24 cellular contexts compared by ENCODE assay signal in genomic region chr3:55859305-55859704, GRCh38.
A peak's percentile ranks its signal among the peaks of the same experiment; 100 is the strongest.
DNase-seq lines count a peak whose midpoint lies in the region; ATAC-seq and TF ChIP-seq lines count a peak whose summit lies in the region.
"Had no signal": no experiment of that assay in that cellular context is flagged by ENCODE, and none has a peak within 500 bp of the region (broad histone marks: within the 10 kb centered on the region; RNA-seq: fewer than 3 reads in every experiment).

No MANE protein-coding gene starts in this region.

- H4K91ac ChIP-seq in neuronal stem cell (ENCODE audit: low read depth, low read length, poor library complexity), result no peak overlapping the region

- intact Hi-C loops in activated CD4-positive, alpha-beta T cell treated with anti-CD3 and anti-CD28 coated beads, Interleukin-2, amount 10 ng/mL, durations not matched to agents 24 days and 14 days (cut with micrococcal nuclease), result no loop called here
- intact Hi-C loops in cardiac septum (cut with DNase I), result no loop called here

- no peak overlapping the region for H2BK120ac ChIP-seq in neuronal stem cell (ENCODE audit: low read depth, low read length)

- H3K23ac ChIP-seq in neuronal stem cell (ENCODE audit: low read depth, low read length, poor library complexity), result no peak overlapping the region

- no peaks in the 10 kb centered on the region for H3K9me3 ChIP-seq in neuronal stem cell (replicated peaks in 1 of 2; ENCODE audit: control insufficient read depth in 2 of 2, insufficient read depth in 1 of 2, low read depth in 1 of 2, low read length in 2 of 2)
- H3K9me3 ChIP-seq: A549; BLaER1 treated with 17β-estradiol and CSF1 and Interleukin-3, amounts not matched to agents 10 nM and 100 nM had no signal

- no peak overlapping the region for H2BK15ac ChIP-seq in neuronal stem cell (ENCODE audit: low read length)

- H3K27ac Mint-ChIP-seq in activated CD4-positive, alpha-beta T cell treated with anti-CD3 and anti-CD28 coated beads, Interleukin-2, amount 10 ng/mL, durations not matched to agents 24 days and 14 days, result no peak overlapping the region
- H3K27ac Mint-ChIP-seq: CD4-positive, alpha-beta T cell had no signal

- H3K4ac ChIP-seq in neuronal stem cell (ENCODE audit: low read length), result no peak overlapping the region

- peak overlapping the region; percentile 78 for H2AK5ac ChIP-seq in neuronal stem cell (ENCODE audit: low read depth, low read length)

- H3K4me3 ChIP-seq in neuronal stem cell (ENCODE audit: low read length in 2 of 2), result no peak overlapping the region
- H3K4me3 ChIP-seq: A549; BLaER1 treated with 17β-estradiol and CSF1 and Interleukin-3, amounts not matched to agents 10 nM and 100 nM; PC-9 had no signal

- H2BK12ac ChIP-seq in neuronal stem cell (ENCODE audit: low read length), result no peak overlapping the region

- ATAC-seq in SK-N-SH treated with all-trans-retinoic acid at 6 μM for 48 hours, result peak; percentile 64
- ATAC-seq in HG03460 (IDR thresholded peaks at IDR 0.05; ENCODE audit: unreplicated experiment), result no peak
- ATAC-seq: A549, HCT116 had no signal

- H2AFZ ChIP-seq in neuronal stem cell (ENCODE audit: low read length), result no peak overlapping the region
- H2AFZ ChIP-seq: PC-9 had no signal

- peak; percentile 2 for DNase-seq in activated CD4-positive, alpha-beta T cell treated with anti-CD3 and anti-CD28 coated beads, Interleukin-2, amount 10 ng/mL, durations not matched to agents 24 days and 14 days
- DNase-seq in activated CD4-positive, alpha-beta T cell treated with anti-CD3 and anti-CD28 coated beads for 4 hours, result no peak
- DNase-seq in fibroblast of peridontal ligament (ENCODE audit: extremely low read depth) (peak; percentile 5), neuronal stem cell (ENCODE audit: low spot score) (no peak), cardiac septum (ENCODE audit: low spot score) (no peak), NCI-H524 treated with DMSO at 0.1 percent for 48 hours (lab: John Stamatoyannopoulos, UW) (no peak)
- DNase-seq: AML-193; CD4-positive, alpha-beta T cell; DMS53; MM.1S; NCI-H1694; NCI-H2171 treated with DMSO at 0.1 percent for 48 hours; NCI-H446; NCI-H526 treated with DMSO at 0.1 percent for 48 hours; NK-92 treated with Interleukin-12 subunit alpha and Interleukin-12 subunit beta, amount 100 ng/mL, for 24 hours; PC-9; Right ventricle myocardium superior had no signal

- H3K4me1 ChIP-seq in neuronal stem cell (ENCODE audit: control insufficient read depth in 2 of 2, insufficient read depth in 1 of 2, low read depth in 1 of 2, low read length in 2 of 2), result peaks cover 15 to 22% of the 10 kb centered on the region in 2 donors
- H3K4me1 ChIP-seq: A549; BLaER1 treated with 17β-estradiol and CSF1 and Interleukin-3, amounts not matched to agents 10 nM and 100 nM had no signal

- no peaks in the 10 kb centered on the region for H3K4me1 Mint-ChIP-seq in activated CD4-positive, alpha-beta T cell treated with anti-CD3 and anti-CD28 coated beads, Interleukin-2, amount 10 ng/mL, durations not matched to agents 24 days and 14 days
- H3K4me1 Mint-ChIP-seq: IgD-negative memory B cell had no signal

- no peak overlapping the region for H3K9ac ChIP-seq in neuronal stem cell (ENCODE audit: low read depth, low read length, poor library complexity)
- H3K9ac ChIP-seq: BLaER1 treated with 17β-estradiol and CSF1 and Interleukin-3, amounts not matched to agents 10 nM and 100 nM; KMS-11 had no signal

- no peak overlapping the region for H3K4me3 Mint-ChIP-seq in activated CD4-positive, alpha-beta T cell treated with anti-CD3 and anti-CD28 coated beads, Interleukin-2, amount 10 ng/mL, durations not matched to agents 24 days and 14 days
- H3K4me3 Mint-ChIP-seq: CD4-positive, alpha-beta T cell; IgD-negative memory B cell had no signal

- H2BK5ac ChIP-seq in neuronal stem cell (ENCODE audit: low read length), result no peak overlapping the region

- H3K36me3 ChIP-seq in neuronal stem cell (replicated peaks in 1 of 2; ENCODE audit: control insufficient read depth in 2 of 2, insufficient read depth in 2 of 2, low read length in 2 of 2), result no peaks in the 10 kb centered on the region
- H3K36me3 ChIP-seq: BLaER1 treated with 17β-estradiol and CSF1 and Interleukin-3, amounts not matched to agents 10 nM and 100 nM had no signal

- no peaks in the 10 kb centered on the region for H3K27me3 ChIP-seq in neuronal stem cell (ENCODE audit: control insufficient read depth in 3 of 3, insufficient read depth in 3 of 3, low read depth in 1 of 3, low read length in 3 of 3)
- H3K27me3 ChIP-seq: BLaER1 treated with 17β-estradiol and CSF1 and Interleukin-3, amounts not matched to agents 10 nM and 100 nM had no signal

- no peaks in the 10 kb centered on the region for H3K36me3 Mint-ChIP-seq in activated CD4-positive, alpha-beta T cell treated with anti-CD3 and anti-CD28 coated beads, Interleukin-2, amount 10 ng/mL, durations not matched to agents 24 days and 14 days (ENCODE audit: low read depth)
- H3K36me3 Mint-ChIP-seq: IgD-negative memory B cell had no signal

- H3K9me3 Mint-ChIP-seq in activated CD4-positive, alpha-beta T cell treated with anti-CD3 and anti-CD28 coated beads, Interleukin-2, amount 10 ng/mL, durations not matched to agents 24 days and 14 days, result no peaks in the 10 kb centered on the region
- H3K9me3 Mint-ChIP-seq: CD4-positive, alpha-beta T cell; IgD-negative memory B cell had no signal

- no peak overlapping the region for H3K14ac ChIP-seq in neuronal stem cell (ENCODE audit: low read length)

- 100% methylated on average over 1 of the region's 2 CpGs; no CpG with 5 or more reads in 1 of the 2 donors for WGBS in neuronal stem cell (ENCODE audit: extremely low coverage in 2 of 2, insufficient read length in 2 of 2, insufficient replicate concordance in 1 of 2), 2 donors

- H3K18ac ChIP-seq in neuronal stem cell (ENCODE audit: low read length), result no peak overlapping the region

- no peaks in the 10 kb centered on the region for H3K27me3 Mint-ChIP-seq in activated CD4-positive, alpha-beta T cell treated with anti-CD3 and anti-CD28 coated beads, Interleukin-2, amount 10 ng/mL, durations not matched to agents 24 days and 14 days
- H3K27me3 Mint-ChIP-seq: IgD-negative memory B cell had no signal

- H3K4me2 ChIP-seq in neuronal stem cell (ENCODE audit: insufficient read depth, low read length, poor library complexity, severe bottlenecking), result no peak overlapping the region
- H3K4me2 ChIP-seq: A549; BLaER1 treated with 17β-estradiol and CSF1 and Interleukin-3, amounts not matched to agents 10 nM and 100 nM; KMS-11; PC-9 had no signal

- H3K27ac ChIP-seq in neuronal stem cell (replicated peaks; ENCODE audit: low read length), result no peak overlapping the region
- H3K27ac ChIP-seq: A549; BLaER1 treated with 17β-estradiol and CSF1 and Interleukin-3, amounts not matched to agents 10 nM and 100 nM; KMS-11; PC-9 had no signal

- no peaks in the 10 kb centered on the region for H3K79me1 ChIP-seq in neuronal stem cell (ENCODE audit: low read depth, low read length)

- H4K8ac ChIP-seq in neuronal stem cell (ENCODE audit: low read depth, low read length), result no peak overlapping the region

TF ChIP-seq in SK-N-SH treated with all-trans-retinoic acid at 6 μM for 48 hours, 23 proteins besides CTCF, POLR2A, EP300 and RAD21:
- TF ChIP-seq PPARA (CRISPR knock-in tag; IDR thresholded peaks at IDR 0.05; ENCODE audit: borderline replicate concordance), result no peak
- no peak for TF ChIP-seq TOX (CRISPR knock-in tag; IDR thresholded peaks at IDR 0.05; ENCODE audit: borderline replicate concordance)

Comparison
In these comparisons a context has a peak if more than half of its experiments do, and no peak if none do; other contexts are left out.
1. DNase-seq: peak in activated CD4-positive, alpha-beta T cell treated with anti-CD3 and anti-CD28 coated beads, Interleukin-2, amount 10 ng/mL, durations not matched to agents 24 days and 14 days (single experiment) and fibroblast of peridontal ligament (single experiment); none in activated CD4-positive, alpha-beta T cell treated with anti-CD3 and anti-CD28 coated beads for 4 hours (0 of 2), neuronal stem cell (single experiment), cardiac septum (single experiment) and NCI-H524 treated with DMSO at 0.1 percent for 48 hours (single experiment).